19 cellular contexts compared by ENCODE assay signal in genomic region chr1:19738669-19739068, GRCh38.
"Had no signal": no experiment of that assay in that cellular context is flagged by ENCODE, and none has a peak within 500 bp of the region (broad histone marks: within the 10 kb centered on the region; RNA-seq: fewer than 3 reads in every experiment).

No MANE protein-coding gene starts in this region.

- H3K9me3 ChIP-seq: pancreas, psoas muscle, right lobe of liver, thyroid gland, upper lobe of left lung, uterus had no signal

- H3K4me3 ChIP-seq: hepatocyte, pancreas, psoas muscle, right lobe of liver, stomach, thyroid gland, upper lobe of left lung, uterus had no signal

- H3K36me3 ChIP-seq: pancreas, right lobe of liver, uterus had no signal

- H3K9me3 Mint-ChIP-seq: dendritic cell treated with granulocyte-macrophage colony-stimulating factor and Interleukin-4, amounts not matched to agents 40 ng/mL and 50 ng/mL, for 4 days; nephron had no signal

- H3K4me1 Mint-ChIP-seq: naive B cell had no signal

- ATAC-seq: foreskin keratinocyte, psoas muscle had no signal

- H3K27me3 ChIP-seq: foreskin keratinocyte, hepatocyte, pancreas, right lobe of liver, stomach, thyroid gland, upper lobe of left lung, uterus had no signal

- FAIRE-seq: colon, pancreas had no signal

- H3K27ac ChIP-seq: foreskin keratinocyte, hepatocyte, pancreas, psoas muscle, right lobe of liver, thyroid gland, upper lobe of left lung, uterus had no signal

- DNase-seq: foreskin keratinocyte; head of caudate nucleus; kidney glomerular epithelial cell; mesendoderm; naive B cell; occipital lobe; psoas muscle; retina; stimulated activated naive CD4-positive, alpha-beta T cell; thyroid gland; upper lobe of left lung; uterus had no signal

- H3K4me3 Mint-ChIP-seq: dendritic cell treated with granulocyte-macrophage colony-stimulating factor and Interleukin-4, amounts not matched to agents 40 ng/mL and 50 ng/mL, for 4 days; naive B cell; nephron had no signal

- H3K4me1 ChIP-seq: foreskin keratinocyte, pancreas, upper lobe of left lung had no signal

- H3K27ac Mint-ChIP-seq: dendritic cell treated with granulocyte-macrophage colony-stimulating factor and Interleukin-4, amounts not matched to agents 40 ng/mL and 50 ng/mL, for 4 days; naive B cell had no signal

- H3K27me3 Mint-ChIP-seq: dendritic cell treated with granulocyte-macrophage colony-stimulating factor and Interleukin-4, amounts not matched to agents 40 ng/mL and 50 ng/mL, for 4 days; naive B cell had no signal
